1 cellular context compared by ENCODE assay signal in the genomic region with DNA sequence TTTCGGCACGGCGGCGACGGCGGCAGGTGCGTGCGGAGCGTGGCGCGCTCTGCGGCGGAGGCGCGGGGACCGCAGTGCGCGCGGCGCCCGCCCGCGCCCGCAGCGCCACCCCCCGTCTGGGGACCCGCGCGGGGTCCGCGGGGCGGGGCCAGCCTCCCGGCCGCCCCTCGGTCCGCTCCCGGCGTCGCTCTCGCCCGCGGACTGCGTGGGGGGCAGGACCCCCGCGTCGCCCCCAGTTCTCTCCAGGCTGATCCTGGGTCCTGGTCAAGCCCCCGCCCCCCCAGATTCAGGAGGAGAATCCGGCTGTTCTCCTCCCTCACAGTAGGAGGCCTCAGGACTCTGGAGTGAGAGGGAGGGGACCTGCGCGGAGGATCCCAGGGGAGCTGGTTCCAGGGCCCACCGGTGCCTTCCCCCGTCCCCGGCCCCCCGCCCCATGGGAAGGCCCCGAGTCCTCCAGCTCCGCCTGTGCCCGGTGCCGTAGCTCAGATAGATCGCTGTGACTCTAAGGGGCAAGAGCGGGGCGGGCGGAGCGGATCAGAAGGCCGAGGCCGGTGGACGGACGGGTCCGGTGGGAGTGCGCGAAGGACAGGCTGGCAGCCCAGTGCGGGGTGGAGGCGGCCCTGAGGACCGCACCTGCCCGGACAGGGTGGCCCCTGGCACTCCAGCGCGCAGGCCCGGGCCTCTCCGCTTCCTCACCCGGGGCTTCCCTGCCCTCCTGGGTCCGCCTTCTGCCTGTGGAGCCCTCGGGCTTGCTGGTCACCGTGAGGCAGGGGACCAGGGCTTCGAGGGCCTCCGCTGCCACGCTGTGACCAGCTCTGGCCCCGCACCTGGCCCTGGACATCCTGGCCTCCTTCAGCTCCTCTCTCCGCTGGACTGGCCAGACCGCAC.
TF ChIP-seq lines count a peak whose summit lies in the region.

A gene with protein sequence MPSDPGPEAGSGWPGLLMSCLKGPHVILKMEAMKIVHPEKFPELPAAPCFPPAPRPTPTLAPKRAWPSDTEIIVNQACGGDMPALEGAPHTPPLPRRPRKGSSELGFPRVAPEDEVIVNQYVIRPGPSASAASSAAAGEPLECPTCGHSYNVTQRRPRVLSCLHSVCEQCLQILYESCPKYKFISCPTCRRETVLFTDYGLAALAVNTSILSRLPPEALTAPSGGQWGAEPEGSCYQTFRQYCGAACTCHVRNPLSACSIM (minus strand): TSS at position 51 of the 888 bp plus-strand sequence. CDS start 1,028 bp downstream, outside the sequence.

TF ChIP-seq in IMR-90, 13 proteins besides CTCF, POLR2A, EP300 and RAD21 (continued from another document):
- TF ChIP-seq CHD1 (IDR thresholded peaks at IDR 0.05; ENCODE audit: low read depth, low read length) (no peak), FOS (IDR thresholded peaks at IDR 0.05; ENCODE audit: low read depth, low read length) (no peak), MXI1 (IDR thresholded peaks at IDR 0.05; ENCODE audit: borderline replicate concordance, low read depth, low read length) (no peak), RFX5 (IDR thresholded peaks at IDR 0.05; ENCODE audit: low read depth, low read length) (no peak), MAZ (IDR thresholded peaks at IDR 0.05; ENCODE audit: borderline replicate concordance, low read depth, low read length) (no peak), CEBPB (IDR thresholded peaks at IDR 0.05; ENCODE audit: low read depth, low read length) (no peak), NFE2L2 (IDR thresholded peaks at IDR 0.05; ENCODE audit: low read depth, low read length) (no peak)
- TF ChIP-seq, protein P1, sequence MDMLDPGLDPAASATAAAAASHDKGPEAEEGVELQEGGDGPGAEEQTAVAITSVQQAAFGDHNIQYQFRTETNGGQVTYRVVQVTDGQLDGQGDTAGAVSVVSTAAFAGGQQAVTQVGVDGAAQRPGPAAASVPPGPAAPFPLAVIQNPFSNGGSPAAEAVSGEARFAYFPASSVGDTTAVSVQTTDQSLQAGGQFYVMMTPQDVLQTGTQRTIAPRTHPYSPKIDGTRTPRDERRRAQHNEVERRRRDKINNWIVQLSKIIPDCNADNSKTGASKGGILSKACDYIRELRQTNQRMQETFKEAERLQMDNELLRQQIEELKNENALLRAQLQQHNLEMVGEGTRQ (IDR thresholded peaks at IDR 0.05; ENCODE audit: low read depth, low read length): no peak
TF ChIP-seq in IMR-90: peak in this region for 0.
